In the genomic region with DNA sequence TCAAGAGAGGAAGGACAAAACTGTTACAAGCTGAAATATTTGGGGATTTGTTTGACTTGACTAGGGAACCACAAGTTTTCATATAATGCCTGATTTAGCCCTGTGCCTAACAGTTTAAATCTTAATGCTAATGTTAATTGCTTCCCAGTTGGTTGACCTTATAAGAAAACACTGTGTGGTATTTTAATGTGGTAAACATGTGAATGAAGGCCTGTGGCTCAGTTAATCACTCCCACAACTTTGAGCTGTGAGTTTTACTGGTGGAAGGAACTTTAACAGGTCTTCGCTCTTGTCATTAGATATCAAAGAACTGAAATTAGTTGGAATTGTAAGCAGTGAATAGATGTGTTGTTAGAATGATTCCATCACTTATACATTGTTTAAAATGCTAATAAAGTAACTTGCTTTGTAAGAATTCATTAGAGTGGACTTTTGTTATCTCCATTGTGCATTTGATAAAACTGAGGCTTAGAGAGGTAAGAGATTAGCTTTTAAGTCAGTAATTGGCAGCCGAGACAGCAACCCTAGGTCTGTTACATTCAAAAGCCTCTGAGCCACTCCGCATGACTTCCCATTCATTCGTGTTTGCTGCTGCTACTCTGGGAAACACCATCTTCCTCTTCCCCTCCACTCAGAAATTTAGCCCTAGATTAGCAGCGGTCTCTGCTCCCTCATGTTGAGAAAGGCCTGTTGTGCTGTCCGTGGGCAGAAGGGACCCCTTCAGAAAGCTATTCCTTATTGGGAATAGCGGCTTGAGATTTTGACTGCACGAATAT, we compare ENCODE assay signal across 8 cellular contexts. TPM values are rescaled to one million over a fixed set of nuclear protein-coding genes. Genes with fewer than 3 reads are reported as not detected.
DNase-seq lines count a peak whose midpoint lies in the region; ATAC-seq lines count a peak whose summit lies in the region.

No MANE protein-coding gene starts in this region.

- H3K36me3 ChIP-seq in iPS-15b (ENCODE audit: control insufficient read depth, insufficient read depth, low read length), result peaks cover 13% of the 10 kb centered on the region
- peaks cover 23% of the 10 kb centered on the region for H3K36me3 ChIP-seq in skeletal muscle satellite cell (ENCODE audit: insufficient read depth, low read length)

- peaks cover 20% of the 10 kb centered on the region for H3K36me3 Mint-ChIP-seq in activated naive CD4-positive, alpha-beta T cell treated with anti-CD3 and anti-CD28 coated beads for 36 hours (ENCODE audit: low read depth)
- H3K36me3 Mint-ChIP-seq in activated CD8-positive, alpha-beta T cell treated with anti-CD3 and anti-CD28 coated beads, Interleukin-2, amount 10 ng/mL, durations not matched to agents 7 days and 5 days (ENCODE audit: low read depth), result peaks cover 36% of the 10 kb centered on the region

- H3K9ac ChIP-seq in iPS-15b (ENCODE audit: low read depth, low read length) (peak overlapping the region; percentile 79), skeletal muscle satellite cell (ENCODE audit: low read depth, low read length) (peak overlapping the region; percentile 90)

- POLR2A ChIA-PET in activated CD8-positive, alpha-beta T cell treated with anti-CD3 and anti-CD28 coated beads, Interleukin-2, amount 10 ng/mL, durations not matched to agents 7 days and 5 days (lab: Charles Lee), result no interaction called here

- peak overlapping the region; percentile 93 for H3K4me2 ChIP-seq in skeletal muscle satellite cell (ENCODE audit: low read length)

- H3K4me3 ChIP-seq in iPS-15b (ENCODE audit: low read depth, low read length), result peak overlapping the region; percentile 92
- peak overlapping the region; percentile 97 for H3K4me3 ChIP-seq in skeletal muscle satellite cell (ENCODE audit: low read length)

- H3K27ac Mint-ChIP-seq in activated naive CD4-positive, alpha-beta T cell treated with anti-CD3 and anti-CD28 coated beads for 36 hours, result peak overlapping the region; percentile 86
- peak overlapping the region; percentile 90 for H3K27ac Mint-ChIP-seq in activated CD8-positive, alpha-beta T cell treated with anti-CD3 and anti-CD28 coated beads, Interleukin-2, amount 10 ng/mL, durations not matched to agents 7 days and 5 days

- H3K4me1 ChIP-seq in iPS-15b (ENCODE audit: control insufficient read depth, insufficient read depth, low read length) (peaks cover 9% of the 10 kb centered on the region), skeletal muscle satellite cell (ENCODE audit: control insufficient read depth, insufficient read depth, low read length) (peaks cover 21% of the 10 kb centered on the region)

- peaks cover 43% of the 10 kb centered on the region for H3K4me1 Mint-ChIP-seq in activated naive CD4-positive, alpha-beta T cell treated with anti-CD3 and anti-CD28 coated beads for 36 hours (ENCODE audit: low read depth)
- H3K4me1 Mint-ChIP-seq in activated CD8-positive, alpha-beta T cell treated with anti-CD3 and anti-CD28 coated beads, Interleukin-2, amount 10 ng/mL, durations not matched to agents 7 days and 5 days (ENCODE audit: low read depth), result peaks cover 37% of the 10 kb centered on the region

- DNase-seq in activated naive CD4-positive, alpha-beta T cell treated with anti-CD3 and anti-CD28 coated beads for 36 hours, result peak; percentile 10
- no peak for DNase-seq in activated naive CD4-positive, alpha-beta T cell treated with Interleukin-2 at 50 U/mL for 16 hours
- DNase-seq in NCI-H2107 (lab: John Stamatoyannopoulos, UW), result peak; percentile 11
- no peak for DNase-seq in activated CD8-positive, alpha-beta T cell treated with anti-CD3 and anti-CD28 coated beads, Interleukin-2, amount 10 ng/mL, durations not matched to agents 7 days and 5 days
- no peak for DNase-seq in activated CD8-positive, alpha-beta memory T cell treated with anti-CD3 and anti-CD28 coated beads, Interleukin-2, amount 50 U/mL, for 48 hours

- H3K9me3 ChIP-seq in iPS-15b (ENCODE audit: control insufficient read depth, insufficient read depth, low read length), result no peaks in the 10 kb centered on the region
- H3K9me3 ChIP-seq in skeletal muscle satellite cell (replicated peaks; ENCODE audit: low read length), result no peaks in the 10 kb centered on the region

- H3K27me3 ChIP-seq in iPS-15b (ENCODE audit: control insufficient read depth, insufficient read depth, low read length) (no peaks in the 10 kb centered on the region), skeletal muscle satellite cell (ENCODE audit: control insufficient read depth, insufficient read depth, low read length) (no peaks in the 10 kb centered on the region)

- ATAC-seq in activated CD8-positive, alpha-beta T cell treated with anti-CD3 and anti-CD28 coated beads, Interleukin-2, amount 10 ng/mL, durations not matched to agents 7 days and 5 days, result no peak
- no peak for ATAC-seq in HG03520 (IDR thresholded peaks at IDR 0.05; ENCODE audit: unreplicated experiment)

- peak overlapping the region; percentile 81 for H3K4me3 Mint-ChIP-seq in activated naive CD4-positive, alpha-beta T cell treated with anti-CD3 and anti-CD28 coated beads for 36 hours
- peak overlapping the region; percentile 94 for H3K4me3 Mint-ChIP-seq in activated CD8-positive, alpha-beta T cell treated with anti-CD3 and anti-CD28 coated beads, Interleukin-2, amount 10 ng/mL, durations not matched to agents 7 days and 5 days

- intact Hi-C loops in activated naive CD4-positive, alpha-beta T cell treated with anti-CD3 and anti-CD28 coated beads for 36 hours (cut with micrococcal nuclease), result loop anchor here (1.0 kb wide), 2 partner anchors 8 to 47 kb away; a partner anchor contains a TSS

- CTCF ChIA-PET in activated naive CD4-positive, alpha-beta T cell treated with anti-CD3 and anti-CD28 coated beads for 36 hours (lab: Charles Lee), result interaction anchor here (0.5 kb wide), 1 partner anchor 13 kb away, joined by 3 read pairs; no protein-coding TSS in a partner anchor
- CTCF ChIA-PET in activated CD8-positive, alpha-beta T cell treated with anti-CD3 and anti-CD28 coated beads, Interleukin-2, amount 10 ng/mL, durations not matched to agents 7 days and 5 days (lab: Charles Lee), result interaction anchor here (1.1 to 1.5 kb wide), 3 partner anchors 10 to 46 kb away, joined by 3 to 4 read pairs (median 4); a partner anchor contains a TSS

- H3K27me3 Mint-ChIP-seq in activated naive CD4-positive, alpha-beta T cell treated with anti-CD3 and anti-CD28 coated beads for 36 hours (ENCODE audit: low read depth), result no peaks in the 10 kb centered on the region
- no peaks in the 10 kb centered on the region for H3K27me3 Mint-ChIP-seq in activated CD8-positive, alpha-beta T cell treated with anti-CD3 and anti-CD28 coated beads, Interleukin-2, amount 10 ng/mL, durations not matched to agents 7 days and 5 days (ENCODE audit: low read depth)

- H3K9me3 Mint-ChIP-seq in activated naive CD4-positive, alpha-beta T cell treated with anti-CD3 and anti-CD28 coated beads for 36 hours, result no peaks in the 10 kb centered on the region
- no peaks in the 10 kb centered on the region for H3K9me3 Mint-ChIP-seq in activated CD8-positive, alpha-beta T cell treated with anti-CD3 and anti-CD28 coated beads, Interleukin-2, amount 10 ng/mL, durations not matched to agents 7 days and 5 days (ENCODE audit: insufficient read depth)

RNA-seq across cellular contexts. Expression of a gene that starts 1.0 kb away (rescaled TPM):
- total RNA-seq in activated naive CD4-positive, alpha-beta T cell treated with anti-CD3 and anti-CD28 coated beads for 36 hours, result 10 to 100 TPM; 10.7 to 12.1 TPM
- 10 to 100 TPM; 25.0 to 31.7 TPM for total RNA-seq in activated CD8-positive, alpha-beta T cell treated with anti-CD3 and anti-CD28 coated beads, Interleukin-2, amount 10 ng/mL, durations not matched to agents 7 days and 5 days
- total RNA-seq in skeletal muscle satellite cell (2012; rRNA removed), result 17.7 and 26.9 TPM in 2 replicates

RNA-seq across cellular contexts. Expression of a gene that starts 46.7 kb away (rescaled TPM):
- total RNA-seq in activated naive CD4-positive, alpha-beta T cell treated with anti-CD3 and anti-CD28 coated beads for 36 hours, result 100 to 1,000 TPM; 227 to 236 TPM
- total RNA-seq in activated CD8-positive, alpha-beta T cell treated with anti-CD3 and anti-CD28 coated beads, Interleukin-2, amount 10 ng/mL, durations not matched to agents 7 days and 5 days, result 100 to 1,000 TPM; 102 to 110 TPM
- 79.3 and 94.6 TPM in 2 replicates for total RNA-seq in skeletal muscle satellite cell (2012; rRNA removed)

Comparison
In these comparisons a context has a peak if more than half of its experiments do, and no peak if none do; other contexts are left out.
1. DNase-seq: peak in activated naive CD4-positive, alpha-beta T cell treated with anti-CD3 and anti-CD28 coated beads for 36 hours (single experiment) and NCI-H2107 (single experiment); none in activated naive CD4-positive, alpha-beta T cell treated with Interleukin-2 at 50 U/mL for 16 hours (single experiment), activated CD8-positive, alpha-beta T cell treated with anti-CD3 and anti-CD28 coated beads, Interleukin-2, amount 10 ng/mL, durations not matched to agents 7 days and 5 days (single experiment) and activated CD8-positive, alpha-beta memory T cell treated with anti-CD3 and anti-CD28 coated beads, Interleukin-2, amount 50 U/mL, for 48 hours (single experiment).